Comparison of ENCODE assay signal across 8 cellular contexts in the genomic region with DNA sequence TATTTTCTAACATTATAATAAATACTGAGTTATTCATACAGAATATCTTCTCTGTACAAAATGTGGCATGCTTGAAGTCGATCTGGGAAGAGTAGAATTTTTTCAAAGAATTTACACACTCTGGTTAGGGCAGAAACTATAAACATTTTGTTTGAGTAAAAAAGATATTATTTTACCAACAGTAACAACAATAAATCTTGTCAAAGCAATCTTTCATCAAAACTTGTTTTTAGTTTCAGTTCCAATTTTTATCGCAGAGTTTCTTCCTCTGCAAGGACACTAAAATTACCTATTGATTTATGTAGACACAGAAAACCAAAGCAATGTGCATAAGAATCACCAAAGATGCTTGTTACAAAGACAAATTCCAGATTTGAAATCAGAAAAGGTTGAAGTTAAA.
DNase-seq lines count a peak whose midpoint lies in the region; ATAC-seq and TF ChIP-seq lines count a peak whose summit lies in the region.
"Had no signal": no experiment of that assay in that cellular context is flagged by ENCODE, and none has a peak within 500 bp of the region (broad histone marks: within the 10 kb centered on the region; RNA-seq: fewer than 3 reads in every experiment).

No MANE protein-coding gene starts in this region.

- peaks cover 9% of the 10 kb centered on the region for H3K4me1 Mint-ChIP-seq in memory B cell
- H3K4me1 Mint-ChIP-seq in chondrocyte (ENCODE audit: low read depth), result no peaks in the 10 kb centered on the region

- ATAC-seq in GM18858 (IDR thresholded peaks at IDR 0.05; ENCODE audit: unreplicated experiment), result peak; percentile 18
- peak; percentile 12 for ATAC-seq in GM21717 (IDR thresholded peaks at IDR 0.05; ENCODE audit: unreplicated experiment)
- ATAC-seq in memory B cell (ENCODE audit: low read depth), result no peak
- ATAC-seq in HG02588 (IDR thresholded peaks at IDR 0.05; ENCODE audit: unreplicated experiment), result no peak

- DNase-seq in MV-4-11 (lab: John Stamatoyannopoulos, UW) (peak; percentile 64), memory B cell (ENCODE audit: low spot score in 2 of 2) (no peak), chondrocyte (ENCODE audit: low spot score) (no peak), T1000 (lab: John Stamatoyannopoulos, UW) (no peak)
- DNase-seq: NCI-H526 had no signal

- H3K27ac Mint-ChIP-seq in memory B cell, result peak overlapping the region; percentile 35
- no peak overlapping the region for H3K27ac Mint-ChIP-seq in chondrocyte (ENCODE audit: unreplicated experiment)

- H3K4me3 Mint-ChIP-seq in memory B cell, result peak overlapping the region; percentile 61
- H3K4me3 Mint-ChIP-seq in chondrocyte (ENCODE audit: unreplicated experiment), result no peak overlapping the region

- TF ChIP-seq CTCF in chondrocyte (IDR thresholded peaks at IDR 0.05), result no peak

- H3K36me3 Mint-ChIP-seq in memory B cell, result no peaks in the 10 kb centered on the region
- no peaks in the 10 kb centered on the region for H3K36me3 Mint-ChIP-seq in chondrocyte (ENCODE audit: low read depth)

- H3K9me3 Mint-ChIP-seq in memory B cell (no peaks in the 10 kb centered on the region), chondrocyte (ENCODE audit: low read depth) (no peaks in the 10 kb centered on the region)

- H3K27me3 Mint-ChIP-seq in memory B cell (no peaks in the 10 kb centered on the region), chondrocyte (ENCODE audit: low read depth) (peaks cover 47% of the 10 kb centered on the region)

Comparison
In these comparisons a context has a peak if more than half of its experiments do, and no peak if none do; other contexts are left out.
1. ATAC-seq: peak in GM18858 (single experiment) and GM21717 (single experiment); none in memory B cell (single experiment) and HG02588 (single experiment).